9 cellular contexts compared by ENCODE assay signal in genomic region chrX:102546818-102547493, GRCh38. TPM values are rescaled to one million over a fixed set of nuclear protein-coding genes. Genes with fewer than 3 reads are reported as not detected.
A peak's percentile ranks its signal among the peaks of the same experiment; 100 is the strongest.
DNase-seq lines count a peak whose midpoint lies in the region; ATAC-seq and TF ChIP-seq lines count a peak whose summit lies in the region.
"Had no signal": no experiment of that assay in that cellular context is flagged by ENCODE, and none has a peak within 500 bp of the region (broad histone marks: within the 10 kb centered on the region; RNA-seq: fewer than 3 reads in every experiment).

No MANE protein-coding gene starts in this region.

- H3K4me3 Mint-ChIP-seq in activated B cell treated with CpG ODN at 0.5 μM for 24 hours (peak overlapping the region; percentile 72), MCF 10A (ENCODE audit: unreplicated experiment) (no peak overlapping the region)

- H3K27me3 Mint-ChIP-seq in activated B cell treated with CpG ODN at 0.5 μM for 24 hours (peaks cover 4% of the 10 kb centered on the region), MCF 10A (ENCODE audit: insufficient read depth, unreplicated experiment) (peaks cover 44% of the 10 kb centered on the region)

- H3K27ac ChIP-seq in AG04450 (ENCODE audit: low read depth, low read length) = no peak overlapping the region
- no peak overlapping the region for H3K27ac ChIP-seq in PC-3 (ENCODE audit: low read length)

- H3K9ac ChIP-seq in iPS-15b (ENCODE audit: low read depth, low read length) = no peak overlapping the region
- H3K9ac ChIP-seq in PC-3 (ENCODE audit: low read length) = no peak overlapping the region

- no TSS peak for BruUV-seq in PC-3 (replicated peaks; lab: Mats Ljungman, UMichigan)
- no TSS peak for BruUV-seq in MCF 10A (replicated peaks; lab: Mats Ljungman, UMichigan)

- DNase-seq in AG04450 (ENCODE audit: low read depth, low spot score) (no peak), activated B cell treated with CpG ODN at 0.5 μM for 24 hours (no peak), GM19238 (ENCODE audit: insufficient read length, low spot score) (no peak), PC-3 (no peak), MCF 10A (ENCODE audit: unreplicated experiment) (no peak)

- H3K9me2 ChIP-seq in PC-3 (replicated peaks; ENCODE audit: low read length) = no peaks in the 10 kb centered on the region

- H3F3A ChIP-seq in PC-3 (ENCODE audit: low read length, unreplicated experiment) = no peaks in the 10 kb centered on the region

- H3K36me3 Mint-ChIP-seq in activated B cell treated with CpG ODN at 0.5 μM for 24 hours (ENCODE audit: low read depth) (no peaks in the 10 kb centered on the region), MCF 10A (ENCODE audit: insufficient read depth, unreplicated experiment) (no peaks in the 10 kb centered on the region)

- H3K4me1 Mint-ChIP-seq in activated B cell treated with CpG ODN at 0.5 μM for 24 hours (no peaks in the 10 kb centered on the region), MCF 10A (ENCODE audit: insufficient read depth, unreplicated experiment) (no peaks in the 10 kb centered on the region)

- CTCF ChIA-PET in AG04450 (lab: Charles Lee) = no interaction called here
- CTCF ChIA-PET in activated B cell treated with CpG ODN at 0.5 μM for 24 hours (lab: Charles Lee) = no interaction called here
- CTCF ChIA-PET in PC-3 (lab: Charles Lee) = no interaction called here
- CTCF ChIA-PET in MCF 10A (lab: Yijun Ruan, JAX) = interaction anchor here (0.6 to 1.9 kb wide), 2 partner anchors 23 to 630 kb away, joined by 3 to 4 read pairs; no protein-coding TSS in a partner anchor

- H3K36me3 ChIP-seq in iPS-15b (ENCODE audit: control insufficient read depth, insufficient read depth, low read length) = no peaks in the 10 kb centered on the region
- no peaks in the 10 kb centered on the region for H3K36me3 ChIP-seq in PC-3 (ENCODE audit: low read depth, low read length)

- POLR2A ChIA-PET in AG04450 (lab: Yijun Ruan, JAX) (no interaction called here), activated B cell treated with CpG ODN at 0.5 μM for 24 hours (lab: Charles Lee) (no interaction called here), PC-3 (lab: Charles Lee; ENCODE audit: unreplicated experiment) (no interaction called here), MCF 10A (lab: Yijun Ruan, JAX) (no interaction called here)

- H4K20me1 ChIP-seq in PC-3 (ENCODE audit: low read length) = no peaks in the 10 kb centered on the region

- no peak overlapping the region for H3K27ac Mint-ChIP-seq in activated B cell treated with CpG ODN at 0.5 μM for 24 hours
- no peak overlapping the region for H3K27ac Mint-ChIP-seq in MCF 10A (ENCODE audit: low read depth, unreplicated experiment)

- intact Hi-C loops in activated B cell treated with CpG ODN at 0.5 μM for 24 hours (cut with micrococcal nuclease) = no loop called here
- intact Hi-C loops in PC-3 (cut with micrococcal nuclease) = no loop called here
- intact Hi-C loops in MCF 10A (cut with micrococcal nuclease) = no loop called here

- H2AFZ ChIP-seq in PC-3 (ENCODE audit: low read length) = no peak overlapping the region

- H3K27me3 ChIP-seq in AG04450 (ENCODE audit: control insufficient read depth, insufficient read depth, low read length) (no peaks in the 10 kb centered on the region), iPS-15b (ENCODE audit: control insufficient read depth, insufficient read depth, low read length) (peaks cover 14% of the 10 kb centered on the region), PC-3 (ENCODE audit: low read length) (no peaks in the 10 kb centered on the region)

- H3K79me2 ChIP-seq in PC-3 (ENCODE audit: low read length) = no peaks in the 10 kb centered on the region

- no peak overlapping the region for H3K4me2 ChIP-seq in PC-3 (ENCODE audit: low read length)

- H3K4me1 ChIP-seq in iPS-15b (ENCODE audit: control insufficient read depth, insufficient read depth, low read length) (no peaks in the 10 kb centered on the region), PC-3 (ENCODE audit: insufficient read depth, low read length) (no peaks in the 10 kb centered on the region)

- H3K4me3 ChIP-seq in AG04450 (ENCODE audit: low read depth, low read length) (peak overlapping the region; percentile 48), iPS-15b (ENCODE audit: low read depth, low read length) (peak overlapping the region; percentile 43), PC-3 (ENCODE audit: low read length) (no peak overlapping the region)

- H3K9me3 ChIP-seq in AG04450 (ENCODE audit: control insufficient read depth, insufficient read depth, low read length) = no peaks in the 10 kb centered on the region
- H3K9me3 ChIP-seq in iPS-15b (ENCODE audit: control insufficient read depth, insufficient read depth, low read length) = no peaks in the 10 kb centered on the region
- no peaks in the 10 kb centered on the region for H3K9me3 ChIP-seq in PC-3 (ENCODE audit: low read length)

- ATAC-seq in GM21619 (IDR thresholded peaks at IDR 0.05; ENCODE audit: unreplicated experiment) (peak; percentile 60), activated B cell treated with CpG ODN at 0.5 μM for 24 hours (ENCODE audit: low read depth) (no peak), GM18520 (IDR thresholded peaks at IDR 0.05; ENCODE audit: unreplicated experiment) (no peak), PC-3 (no peak)

- TF ChIP-seq CTCF in AG04450 (IDR thresholded peaks at IDR 0.05; ENCODE audit: low read depth, low read length) = no peak
- no peak for TF ChIP-seq CTCF in activated B cell treated with CpG ODN at 0.5 μM for 24 hours (IDR thresholded peaks at IDR 0.05)
- TF ChIP-seq CTCF in PC-3 (conservative IDR thresholded peaks at IDR 0.05; ENCODE audit: low read depth, low read length) = no peak
- TF ChIP-seq CTCF in MCF 10A (IDR thresholded peaks at IDR 0.05; ENCODE audit: unreplicated experiment) = no peak

- H3K9me3 Mint-ChIP-seq in activated B cell treated with CpG ODN at 0.5 μM for 24 hours = no peaks in the 10 kb centered on the region
- H3K9me3 Mint-ChIP-seq in MCF 10A (ENCODE audit: unreplicated experiment) = no peaks in the 10 kb centered on the region

RNA-seq across cellular contexts. Expression of gene TMSB15A, which starts 30.4 kb away (rescaled TPM):
- 22.6 and 35.6 TPM in 2 replicates for polyA plus RNA-seq in AG04450 (2011; rRNA removed)
- 0.60 and 3.3 TPM in 2 replicates for polyA minus RNA-seq in AG04450 (2011; rRNA and poly(A)+ RNA removed)
- total RNA-seq in activated B cell treated with CpG ODN at 0.5 μM for 24 hours (not detected in 2 replicates), PC-3 (2014; rRNA removed) (0.18 TPM in 1 of 2 replicates, not detected in the other), MCF 10A (2022) (not detected in 2 replicates)
- total RNA-seq: bronchial epithelial cell had no signal

RNA-seq across cellular contexts. Expression of gene ARMCX5, which starts 52.4 kb away (rescaled TPM):
- 20.2 and 20.5 TPM in 2 replicates for polyA plus RNA-seq in AG04450 (2011; rRNA removed)
- 18.6 and 20.8 TPM in 2 replicates for polyA minus RNA-seq in AG04450 (2011; rRNA and poly(A)+ RNA removed)
- total RNA-seq in activated B cell treated with CpG ODN at 0.5 μM for 24 hours (12.0 and 12.4 TPM in 2 replicates), PC-3 (2014; rRNA removed) (22.6 and 39.2 TPM in 2 replicates), MCF 10A (2022) (15.2 and 16.3 TPM in 2 replicates)
